Comparison of ENCODE assay signal across 16 cellular contexts in genomic region chr11:10117709-10118341, GRCh38.
DNase-seq lines count a peak whose midpoint lies in the region; FAIRE-seq and TF ChIP-seq lines count a peak whose summit lies in the region.
"Had no signal": no experiment of that assay in that cellular context is flagged by ENCODE, and none has a peak within 500 bp of the region (broad histone marks: within the 10 kb centered on the region; RNA-seq: fewer than 3 reads in every experiment).

No MANE protein-coding gene starts in this region.

- H3K9me3 ChIP-seq in astrocyte (ENCODE audit: insufficient read depth, low read depth, low read length): no peaks in the 10 kb centered on the region

- no peaks in the 10 kb centered on the region for H3K79me2 ChIP-seq in astrocyte (ENCODE audit: insufficient read depth, low read length)

- H3K4me3 Mint-ChIP-seq in astrocyte (ENCODE audit: unreplicated experiment): no peak overlapping the region
- H3K4me3 Mint-ChIP-seq: activated T-helper 1 cell treated with anti-CD3 and anti-CD28 coated beads, Interleukin-12 subunit alpha, Interleukin-12 subunit beta, Interleukin-2, Interleukin-4 antibody, amounts not matched to agents 30 ng/mL and 10 ng/mL and 1 ng/mL, durations not matched to agents 14 hours and 24 hours and 36 hours; brain; neural crest cell had no signal

- peaks cover 4% of the 10 kb centered on the region for H3K9me3 Mint-ChIP-seq in astrocyte (ENCODE audit: unreplicated experiment)
- H3K9me3 Mint-ChIP-seq: activated T-helper 1 cell treated with anti-CD3 and anti-CD28 coated beads, Interleukin-12 subunit alpha, Interleukin-12 subunit beta, Interleukin-2, Interleukin-4 antibody, amounts not matched to agents 30 ng/mL and 10 ng/mL and 1 ng/mL, durations not matched to agents 14 hours and 24 hours and 36 hours had no signal

- no peak overlapping the region for H3K27ac ChIP-seq in astrocyte (ENCODE audit: low read depth, low read length)

- no peaks in the 10 kb centered on the region for H3K36me3 Mint-ChIP-seq in astrocyte (ENCODE audit: low read depth, unreplicated experiment)

- peak overlapping the region; percentile 9 for H3K4me2 ChIP-seq in astrocyte (ENCODE audit: low read length)

- H3K4me3 ChIP-seq in astrocyte (ENCODE audit: insufficient read depth, low read depth, low read length): no peak overlapping the region
- H3K4me3 ChIP-seq in foreskin fibroblast (ENCODE audit: low read depth in 1 of 2, low read length in 2 of 2): no peak overlapping the region

- no peaks in the 10 kb centered on the region for H3K27me3 Mint-ChIP-seq in astrocyte (ENCODE audit: low read depth, unreplicated experiment)
- H3K27me3 Mint-ChIP-seq: brain had no signal

- H3K4me1 ChIP-seq in astrocyte (ENCODE audit: insufficient read depth, low read length): peaks cover 14% of the 10 kb centered on the region

- H3K4me1 Mint-ChIP-seq in astrocyte (ENCODE audit: low read depth, unreplicated experiment): peaks cover 14% of the 10 kb centered on the region

- TF ChIP-seq CTCF in D721Med (IDR thresholded peaks at IDR 0.05; ENCODE audit: insufficient read depth, missing control alignments): no peak
- no peak for TF ChIP-seq CTCF in astrocyte (IDR thresholded peaks at IDR 0.05; ENCODE audit: insufficient read depth, low read depth, low read length)
- no peak for TF ChIP-seq CTCF in foreskin fibroblast (IDR thresholded peaks at IDR 0.05; ENCODE audit: low read depth, low read length)

- H3K27ac Mint-ChIP-seq in astrocyte (ENCODE audit: unreplicated experiment): peak overlapping the region; percentile 30
- H3K27ac Mint-ChIP-seq: activated T-helper 1 cell treated with anti-CD3 and anti-CD28 coated beads, Interleukin-12 subunit alpha, Interleukin-12 subunit beta, Interleukin-2, Interleukin-4 antibody, amounts not matched to agents 30 ng/mL and 10 ng/mL and 1 ng/mL, durations not matched to agents 14 hours and 24 hours and 36 hours had no signal

- no peaks in the 10 kb centered on the region for H4K20me1 ChIP-seq in astrocyte (ENCODE audit: insufficient read depth, low read length)

- H2AFZ ChIP-seq in astrocyte (ENCODE audit: low read depth, low read length): no peak overlapping the region

- DNase-seq in D721Med (ENCODE audit: insufficient read length, low spot score) (no peak), astrocyte (ENCODE audit: low read depth) (peak; percentile 64), foreskin fibroblast (peak; percentile 33 to 54), pons (ENCODE audit: low spot score) (peak; percentile 8), T-helper 9 cell (no peak), NCI-H82 treated with DMSO at 0.1 percent for 48 hours (lab: John Stamatoyannopoulos, UW; ENCODE audit: unreplicated experiment) (no peak), HPDE6-E6E7 (ENCODE audit: extremely low spot score) (no peak)
- no peak for DNase-seq in activated CD8-positive, alpha-beta memory T cell treated with anti-CD3 and anti-CD28 coated beads for 24 hours
- DNase-seq: activated CD4-positive, alpha-beta T cell treated with anti-CD3 and anti-CD28 coated beads for 1 hour; C1 segment of cervical spinal cord; islet precursor cell; NCI-H2081 had no signal

- H3K27me3 ChIP-seq in astrocyte (ENCODE audit: insufficient read depth, low read length): no peaks in the 10 kb centered on the region

- FAIRE-seq in D721Med (lab: Jason Lieb, UNC): peak; percentile 53
- no peak for FAIRE-seq in astrocyte (lab: Jason Lieb, UNC)
- FAIRE-seq: GM18507 had no signal

- H3K9ac ChIP-seq in astrocyte (ENCODE audit: low read length): no peak overlapping the region

- H3K36me3 ChIP-seq in astrocyte (ENCODE audit: insufficient read depth, low read length): no peaks in the 10 kb centered on the region

Comparison
In these comparisons a context has a peak if more than half of its experiments do, and no peak if none do; other contexts are left out.
1. DNase-seq: peak in astrocyte (single experiment), foreskin fibroblast (2 of 2) and pons (single experiment); none in D721Med (single experiment), T-helper 9 cell (single experiment), activated CD8-positive, alpha-beta memory T cell treated with anti-CD3 and anti-CD28 coated beads for 24 hours (single experiment), NCI-H82 treated with DMSO at 0.1 percent for 48 hours (single experiment) and HPDE6-E6E7 (single experiment).